ENCODE assay signal across 25 cellular contexts in the genomic region with DNA sequence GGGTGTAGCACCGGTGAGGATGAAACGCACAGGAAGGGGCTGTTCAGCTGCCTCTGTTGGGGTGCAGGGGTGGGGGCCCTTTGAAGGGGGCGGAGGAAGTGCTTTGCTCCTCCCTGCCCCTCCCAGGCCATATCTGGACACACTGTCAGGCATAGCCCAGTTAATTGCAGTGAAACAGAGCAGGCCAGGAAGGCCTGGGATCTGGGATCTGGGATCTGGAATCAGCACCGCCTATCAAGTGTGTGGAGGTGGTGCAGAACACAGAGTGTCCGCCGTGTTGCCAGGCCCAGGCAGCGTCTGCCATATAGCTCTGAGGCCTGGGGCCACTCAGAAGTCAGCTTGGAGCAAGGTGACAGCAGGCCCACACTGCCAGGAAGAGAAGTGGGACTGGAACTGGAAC.
"Had no signal": no experiment of that assay in that cellular context is flagged by ENCODE, and none has a peak within 500 bp of the region (broad histone marks: within the 10 kb centered on the region; RNA-seq: fewer than 3 reads in every experiment).

No MANE protein-coding gene starts in this region.

- H3K27ac Mint-ChIP-seq: activated CD4-positive, alpha-beta T cell treated with anti-CD3 and anti-CD28 coated beads, Interleukin-2, amount 10 ng/mL, durations not matched to agents 7 days and 5 days; activated CD8-positive, alpha-beta memory T cell treated with anti-CD3 and anti-CD28 coated beads, Interleukin-2, amount 10 ng/mL, durations not matched to agents 7 days and 5 days; activated CD8-positive, alpha-beta T cell treated with anti-CD3 and anti-CD28 coated beads for 36 hours; activated naive CD4-positive, alpha-beta T cell treated with anti-CD3 and anti-CD28 coated beads, Interleukin-2, amount 50 U/mL, for 72 hours; brain; progenitor cell of endocrine pancreas had no signal

- H3K27me3 Mint-ChIP-seq: brain, progenitor cell of endocrine pancreas had no signal

- H3K4me1 ChIP-seq: colonic mucosa, lower lobe of right lung, spleen, tibial artery had no signal

- H3K4me1 Mint-ChIP-seq: activated CD8-positive, alpha-beta memory T cell treated with anti-CD3 and anti-CD28 coated beads, Interleukin-2, amount 10 ng/mL, durations not matched to agents 7 days and 5 days had no signal

- H3K27ac ChIP-seq: colonic mucosa, epithelial cell of prostate, lower lobe of right lung, spleen, tibial artery, WERI-Rb-1 had no signal

- H3K9me3 ChIP-seq: colonic mucosa, lower lobe of right lung, spleen, tibial artery had no signal

- H3K4me3 ChIP-seq: colonic mucosa, lower lobe of right lung, spleen, tibial artery had no signal

- H3K4me3 Mint-ChIP-seq: activated CD4-positive, alpha-beta T cell treated with anti-CD3 and anti-CD28 coated beads, Interleukin-2, amount 10 ng/mL, durations not matched to agents 7 days and 5 days; activated CD8-positive, alpha-beta memory T cell treated with anti-CD3 and anti-CD28 coated beads, Interleukin-2, amount 10 ng/mL, durations not matched to agents 7 days and 5 days; activated CD8-positive, alpha-beta T cell treated with anti-CD3 and anti-CD28 coated beads for 36 hours; brain; naive B cell had no signal

- FAIRE-seq: kidney, TTC549, urothelium cell line had no signal

- H3K27me3 ChIP-seq: colonic mucosa, spleen, tibial artery had no signal

- H3K36me3 Mint-ChIP-seq: activated CD8-positive, alpha-beta memory T cell treated with anti-CD3 and anti-CD28 coated beads, Interleukin-2, amount 10 ng/mL, durations not matched to agents 7 days and 5 days; activated naive CD4-positive, alpha-beta T cell treated with anti-CD3 and anti-CD28 coated beads, Interleukin-2, amount 50 U/mL, for 72 hours; naive B cell had no signal

- H3K9me3 Mint-ChIP-seq: activated CD4-positive, alpha-beta T cell treated with anti-CD3 and anti-CD28 coated beads, Interleukin-2, amount 10 ng/mL, durations not matched to agents 7 days and 5 days; activated CD8-positive, alpha-beta T cell treated with anti-CD3 and anti-CD28 coated beads for 36 hours; activated naive CD4-positive, alpha-beta T cell treated with anti-CD3 and anti-CD28 coated beads, Interleukin-2, amount 50 U/mL, for 72 hours; naive B cell had no signal

- H3K36me3 ChIP-seq: colonic mucosa, lower lobe of right lung, spleen, tibial artery, WERI-Rb-1 had no signal

- ATAC-seq: activated CD8-positive, alpha-beta memory T cell treated with anti-CD3 and anti-CD28 coated beads, Interleukin-2, amount 10 ng/mL, durations not matched to agents 7 days and 5 days; activated CD8-positive, alpha-beta T cell treated with anti-CD3 and anti-CD28 coated beads for 36 hours; activated naive CD4-positive, alpha-beta T cell treated with anti-CD3 and anti-CD28 coated beads, Interleukin-2, amount 50 U/mL, for 72 hours; left lobe of liver had no signal

- DNase-seq: activated CD4-positive, alpha-beta T cell treated with anti-CD3 and anti-CD28 coated beads, Interleukin-2, amount 10 ng/mL, durations not matched to agents 7 days and 5 days; activated CD4-positive, CD25-positive, alpha-beta regulatory T cell treated with anti-CD3 and anti-CD28 coated beads, Interleukin-2, amount 50 U/mL, for 72 hours; activated CD8-positive, alpha-beta memory T cell treated with anti-CD3 and anti-CD28 coated beads, Interleukin-2, amount 10 ng/mL, durations not matched to agents 7 days and 5 days; activated CD8-positive, alpha-beta T cell treated with anti-CD3 and anti-CD28 coated beads for 36 hours; activated T-cell treated with anti-CD3 and anti-CD28 coated beads for 4 hours; aorta; central memory CD4-positive, alpha-beta T cell; colonic mucosa; kidney; lower lobe of right lung; mesendoderm; naive B cell; spleen; stimulated activated CD4-positive, alpha-beta T cell treated with anti-CD3 and anti-CD28 coated beads, Interleukin-4, amount 100 ng/mL, for 1 hour; stimulated activated naive CD4-positive, alpha-beta T cell treated with Interleukin-2 at 50 U/mL for 16 hours; T-helper 1 cell; tibial artery; WERI-Rb-1 had no signal
